8 cellular contexts compared by ENCODE assay signal in the genomic region with DNA sequence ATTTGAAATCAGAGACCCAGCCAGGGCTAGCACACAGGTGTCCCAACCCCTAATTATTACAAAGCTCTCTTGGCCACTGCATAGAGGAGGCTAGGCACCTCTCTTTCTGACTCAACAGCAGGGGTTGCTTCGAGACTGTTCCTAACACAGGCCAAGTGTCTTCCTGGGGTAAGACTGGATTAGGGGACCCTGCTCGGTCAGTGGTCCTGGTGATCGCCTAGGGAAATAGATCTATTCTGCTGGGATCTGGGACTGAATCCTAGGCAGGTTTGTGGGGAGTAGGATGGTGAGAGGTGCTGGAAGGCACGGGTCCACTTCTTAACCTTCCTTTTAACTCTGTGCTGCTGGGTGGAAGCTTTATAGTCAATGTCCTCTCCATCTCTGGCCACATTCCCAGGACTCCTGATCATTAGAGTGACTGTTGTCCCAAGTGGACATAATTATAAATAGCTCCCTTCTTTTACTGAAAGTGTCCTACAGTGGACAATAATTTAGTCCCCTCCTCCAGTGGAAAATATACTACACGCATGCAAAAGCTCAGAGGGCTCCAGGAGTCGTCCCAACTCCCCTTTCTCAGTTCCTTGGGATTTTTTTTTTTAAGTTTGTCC. TPM values are rescaled to one million over a fixed set of nuclear protein-coding genes. Genes with fewer than 3 reads are reported as not detected.
DNase-seq lines count a peak whose midpoint lies in the region; ATAC-seq, FAIRE-seq and TF ChIP-seq lines count a peak whose summit lies in the region.

No MANE protein-coding gene starts in this region.

- TF ChIP-seq CTCF in PC-9 (conservative IDR thresholded peaks at IDR 0.05) (no peak), epithelial cell of proximal tubule (conservative IDR thresholded peaks at IDR 0.05; ENCODE audit: low read depth, low read length) (no peak), pancreas (IDR thresholded peaks at IDR 0.05) (no peak)

- peaks cover 4% of the 10 kb centered on the region for H4K20me1 ChIP-seq in PC-9 (ENCODE audit: insufficient read depth)

- peaks cover 0 to 2% (median 0%) of the 10 kb centered on the region in 5 donors for H3K9me3 Mint-ChIP-seq in CD8-positive, alpha-beta memory T cell

- no peaks in the 10 kb centered on the region for H3K27me3 ChIP-seq in CD8-positive, alpha-beta memory T cell (ENCODE audit: insufficient read depth, low read length, poor library complexity, severe bottlenecking)
- H3K27me3 ChIP-seq in PC-9 (ENCODE audit: insufficient read depth, low read depth) (no peaks in the 10 kb centered on the region), pancreas (no peaks in the 10 kb centered on the region)

- H3K4me1 ChIP-seq in CD8-positive, alpha-beta memory T cell (ENCODE audit: insufficient read depth, low read length), result peaks cover 36% of the 10 kb centered on the region
- H3K4me1 ChIP-seq in PC-9 (replicated peaks; ENCODE audit: insufficient read depth) (peaks cover 31% of the 10 kb centered on the region), pancreas (peaks cover 12 to 25% (median 15%) of the 10 kb centered on the region in 3 donors)

- no peak for FAIRE-seq in pancreas (lab: Jason Lieb, UNC)

- peaks cover 0 to 26% (median 5%) of the 10 kb centered on the region in 3 donors for H3K36me3 Mint-ChIP-seq in CD8-positive, alpha-beta memory T cell

- peak overlapping the region; percentile 69 for H3K4me3 ChIP-seq in CD8-positive, alpha-beta memory T cell (ENCODE audit: low read length)
- H3K4me3 ChIP-seq in PC-9 (peak overlapping the region; percentile 96), epithelial cell of proximal tubule (ENCODE audit: low read depth, low read length) (peak overlapping the region; percentile 59), pancreas (peak overlapping the region in 1 of 4 donors; percentile 64)

- peak overlapping the region; percentile 47 to 100 (median 95) for H3K27ac Mint-ChIP-seq in CD8-positive, alpha-beta memory T cell

- CTCF ChIA-PET in CD8-positive, alpha-beta memory T cell (lab: Charles Lee), result interaction anchor here (1.0 to 4.2 kb wide), 25 partner anchors 16 to 886 kb away, joined by 3 to 76 read pairs (median 7); no protein-coding TSS in a partner anchor
- CTCF ChIA-PET in PC-9 (lab: Charles Lee), result interaction anchor here (0.7 to 3.5 kb wide), 7 partner anchors 40 to 886 kb away, joined by 3 to 19 read pairs (median 4); no protein-coding TSS in a partner anchor

- peaks cover 44% of the 10 kb centered on the region for H3K79me2 ChIP-seq in PC-9 (ENCODE audit: low read depth)

- H3K27ac ChIP-seq in CD8-positive, alpha-beta memory T cell (ENCODE audit: low read depth, low read length), result peak overlapping the region; percentile 75
- H3K27ac ChIP-seq in PC-9, result peak overlapping the region; percentile 94
- H3K27ac ChIP-seq in pancreas, result peak overlapping the region in 3 of 4 donors; percentile 39 to 97 (median 96)

- peaks cover 45% of the 10 kb centered on the region for H3F3A ChIP-seq in PC-9 (ENCODE audit: insufficient read depth, low read depth)

- no peak for DNase-seq in CD8-positive, alpha-beta memory T cell
- no peak for DNase-seq in PC-9
- no peak for DNase-seq in epithelial cell of proximal tubule (ENCODE audit: low read depth)
- peak in 1 of 6 donors; percentile 21 for DNase-seq in pancreas
- no peak for DNase-seq in cortex of kidney (lab: John Stamatoyannopoulos, UW)
- DNase-seq in H4 (ENCODE audit: low spot score), result no peak
- DNase-seq in ecto neural progenitor cell (ENCODE audit: low spot score), result no peak

- peak overlapping the region; percentile 72; the same call in 1 of the 2 replicates for H2AFZ ChIP-seq in PC-9

- no peaks in the 10 kb centered on the region for H3K36me3 ChIP-seq in CD8-positive, alpha-beta memory T cell (ENCODE audit: insufficient read depth, low read length)
- H3K36me3 ChIP-seq in PC-9 (ENCODE audit: low read depth) (no peaks in the 10 kb centered on the region), pancreas (no peaks in the 10 kb centered on the region)

- H3K9me2 ChIP-seq in PC-9 (ENCODE audit: insufficient read depth), result no peaks in the 10 kb centered on the region

- H3K4me1 Mint-ChIP-seq in CD8-positive, alpha-beta memory T cell, result peaks cover 45 to 63% (median 48%) of the 10 kb centered on the region in 3 donors

- no TSS peak for BruUV-seq in PC-9 (replicated peaks; lab: Mats Ljungman, UMichigan)

- peak overlapping the region; percentile 81 for H3K4me2 ChIP-seq in PC-9

- 66 to 69% methylated on average over 6 of the region's 6 CpGs for WGBS in pancreas, 2 donors

- no peaks in the 10 kb centered on the region for H3K9me3 ChIP-seq in CD8-positive, alpha-beta memory T cell (ENCODE audit: low read length)
- no peaks in the 10 kb centered on the region for H3K9me3 ChIP-seq in PC-9 (ENCODE audit: insufficient read depth, low read depth)
- no peaks in the 10 kb centered on the region for H3K9me3 ChIP-seq in pancreas

- H3K27me3 Mint-ChIP-seq in CD8-positive, alpha-beta memory T cell, result peaks cover 0 to 2% of the 10 kb centered on the region in 2 donors

- peak overlapping the region; percentile 88 to 100 (median 94) for H3K4me3 Mint-ChIP-seq in CD8-positive, alpha-beta memory T cell

- POLR2A ChIA-PET in CD8-positive, alpha-beta memory T cell (lab: Charles Lee), result interaction anchor here (1.1 to 4.0 kb wide), 4 partner anchors 13 to 299 kb away, joined by 3 to 27 read pairs (median 4); no protein-coding TSS in a partner anchor
- POLR2A ChIA-PET in PC-9 (lab: Charles Lee; ENCODE audit: unreplicated experiment), result interaction anchor here (0.6 kb wide), 2 partner anchors 12 to 886 kb away, joined by 3 to 6 read pairs; no protein-coding TSS in a partner anchor

- intact Hi-C loops in PC-9 (cut with micrococcal nuclease; ENCODE audit: unreplicated experiment), result loop anchor here (1.0 to 10.0 kb wide), 7 partner anchors 41 to 1021 kb away; no protein-coding TSS in a partner anchor
- intact Hi-C loops in pancreas (cut with DNase I), result loop anchor here in 1 of 3 donors (10.0 kb wide), 2 partner anchors 261 to 851 kb away; no protein-coding TSS in a partner anchor

- ATAC-seq in pancreas (no peak), HG03280 (IDR thresholded peaks at IDR 0.05; ENCODE audit: unreplicated experiment) (no peak)

RNA-seq across cellular contexts. Expression of a gene that starts 1.4 kb away (rescaled TPM):
- 1 to 10 TPM; 9.4 to 9.6 TPM for total RNA-seq in CD8-positive, alpha-beta memory T cell
- polyA plus RNA-seq in CD8-positive, alpha-beta memory T cell, result 48.6 TPM
- total RNA-seq in PC-9 (2021), result 18.9 and 20.2 TPM in 2 replicates
- 11.1 and 14.2 TPM in 2 replicates for total RNA-seq in epithelial cell of proximal tubule
- 10 to 100 TPM in 3 of 6 donors, 1 to 10 TPM in 3; 4.0 to 66.9 (median 8.9) TPM for total RNA-seq in pancreas
- polyA plus RNA-seq in pancreas, result 10 to 100 TPM; 20.8 to 21.2 TPM
- 31.4 and 34.8 TPM in 2 replicates for total RNA-seq in H4 (2014; rRNA removed; shearing (Covaris generic))
